ENCODE assay signal across 18 cellular contexts in the genomic region with DNA sequence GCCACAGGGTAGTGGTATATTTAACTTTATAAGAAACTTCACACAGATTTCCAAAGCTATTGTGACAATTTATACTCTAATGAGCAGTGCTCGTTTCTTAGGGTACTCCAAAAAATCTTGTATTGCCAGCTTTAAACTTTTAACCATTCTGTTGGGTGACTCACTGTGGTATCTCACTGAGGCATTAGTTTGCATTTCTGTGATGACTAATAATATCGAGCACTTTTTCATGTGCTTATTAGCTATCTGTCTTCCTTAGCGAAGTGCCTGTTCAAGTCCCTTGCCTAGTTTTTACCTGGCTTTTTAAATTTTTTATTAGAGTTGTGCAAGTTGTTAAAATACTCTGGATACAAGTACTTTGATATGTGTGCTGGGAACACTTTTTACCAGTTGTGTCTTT. TPM values are rescaled to one million over a fixed set of nuclear protein-coding genes. Genes with fewer than 3 reads are reported as not detected.
DNase-seq lines count a peak whose midpoint lies in the region; ATAC-seq, FAIRE-seq and TF ChIP-seq lines count a peak whose summit lies in the region.
"Had no signal": no experiment of that assay in that cellular context is flagged by ENCODE, and none has a peak within 500 bp of the region (broad histone marks: within the 10 kb centered on the region; RNA-seq: fewer than 3 reads in every experiment).

No MANE protein-coding gene starts in this region.

- no peak for TF ChIP-seq CTCF in endothelial cell of umbilical vein (IDR thresholded peaks at IDR 0.05; ENCODE audit: extremely low read depth in 1 of 2, insufficient read depth in 1 of 2, low read depth in 1 of 2, low read length in 2 of 2)
- no peak for TF ChIP-seq CTCF in osteoblast (IDR thresholded peaks at IDR 0.05; ENCODE audit: extremely low read depth, low read depth, low read length)
- no peak for TF ChIP-seq CTCF in dorsolateral prefrontal cortex (IDR thresholded peaks at IDR 0.05 in 54 of 56, conservative IDR thresholded peaks at IDR 0.05 in 2 of 56; ENCODE audit: low read depth in 1 of 56, partially characterized antibody in 56 of 56)

- no peak overlapping the region for H3K4me3 ChIP-seq in endothelial cell of umbilical vein (replicated peaks in 1 of 3; ENCODE audit: insufficient read depth in 1 of 3, low read depth in 1 of 3, low read length in 3 of 3)
- H3K4me3 ChIP-seq in osteoblast (ENCODE audit: insufficient read depth, low read length), result no peak overlapping the region
- H3K4me3 ChIP-seq in dorsolateral prefrontal cortex, result no peak overlapping the region
- H3K4me3 ChIP-seq: lung, sigmoid colon had no signal

- no TSS peak for BruUV-seq in endothelial cell of umbilical vein (replicated peaks; lab: Mats Ljungman, UMichigan)

- H3K4me1 ChIP-seq in endothelial cell of umbilical vein (ENCODE audit: control insufficient read depth, extremely low read depth, insufficient read depth, low read length) (no peaks in the 10 kb centered on the region), osteoblast (ENCODE audit: insufficient read depth, low read length) (peaks cover 6% of the 10 kb centered on the region)

- H3K9me3 ChIP-seq in endothelial cell of umbilical vein (replicated peaks; ENCODE audit: control insufficient read depth, insufficient read depth, low read length), result no peaks in the 10 kb centered on the region
- H3K9me3 ChIP-seq in osteoblast (ENCODE audit: low read depth, low read length), result no peaks in the 10 kb centered on the region
- H3K9me3 ChIP-seq: sigmoid colon had no signal

- ATAC-seq in HG02885 (IDR thresholded peaks at IDR 0.05; ENCODE audit: poor library complexity, unreplicated experiment) (no peak), HG02852 (IDR thresholded peaks at IDR 0.05; ENCODE audit: unreplicated experiment) (no peak)
- ATAC-seq: activated CD8-positive, alpha-beta memory T cell treated with anti-CD3 and anti-CD28 coated beads, Interleukin-2, amount 10 ng/mL, durations not matched to agents 7 days and 5 days; CD8-positive, alpha-beta T cell had no signal

- no peak overlapping the region for H3K9ac ChIP-seq in endothelial cell of umbilical vein (replicated peaks; ENCODE audit: extremely low read depth, insufficient read depth, low read length)

- H3K27ac ChIP-seq in endothelial cell of umbilical vein (ENCODE audit: insufficient read depth, low read depth, low read length) (no peak overlapping the region), osteoblast (ENCODE audit: low read depth, low read length) (no peak overlapping the region), dorsolateral prefrontal cortex (no peak overlapping the region)
- H3K27ac ChIP-seq: sigmoid colon had no signal

- no peak for TF ChIP-seq POLR2A in endothelial cell of umbilical vein (IDR thresholded peaks at IDR 0.05; ENCODE audit: low read depth, low read length)

- no peaks in the 10 kb centered on the region for H4K20me1 ChIP-seq in endothelial cell of umbilical vein (replicated peaks; ENCODE audit: control insufficient read depth, extremely low read depth, insufficient read depth, low read length)
- no peaks in the 10 kb centered on the region for H4K20me1 ChIP-seq in osteoblast (ENCODE audit: insufficient read depth, low read length)

- no peaks in the 10 kb centered on the region for H3K9me1 ChIP-seq in endothelial cell of umbilical vein (replicated peaks; ENCODE audit: control insufficient read depth, extremely low read depth, insufficient read depth, low read length)

- CTCF ChIA-PET in endothelial cell of umbilical vein (lab: Charles Lee), result no interaction called here

- H3K36me3 ChIP-seq in endothelial cell of umbilical vein (ENCODE audit: control insufficient read depth in 2 of 2, extremely low read depth in 1 of 2, insufficient read depth in 2 of 2, low read length in 2 of 2), result no peaks in the 10 kb centered on the region
- no peaks in the 10 kb centered on the region for H3K36me3 ChIP-seq in osteoblast (ENCODE audit: insufficient read depth, low read length)
- H3K36me3 ChIP-seq: sigmoid colon had no signal

- H3K27me3 ChIP-seq in endothelial cell of umbilical vein (ENCODE audit: control insufficient read depth in 2 of 2, insufficient read depth in 2 of 2, low read length in 2 of 2) (peaks cover 0 to 3% of the 10 kb centered on the region in 2 experiments), osteoblast (ENCODE audit: insufficient read depth, low read length) (peaks cover 17% of the 10 kb centered on the region), dorsolateral prefrontal cortex (peaks cover 0 to 57% (median 20%) of the 10 kb centered on the region in 45 donors)

- H3K79me2 ChIP-seq in endothelial cell of umbilical vein (ENCODE audit: control insufficient read depth, insufficient read depth, low read length) (no peaks in the 10 kb centered on the region), osteoblast (ENCODE audit: insufficient read depth, low read length) (no peaks in the 10 kb centered on the region)

- H2AFZ ChIP-seq in endothelial cell of umbilical vein (ENCODE audit: low read depth, low read length) (no peak overlapping the region), osteoblast (ENCODE audit: low read length) (no peak overlapping the region)

- intact Hi-C loops in endothelial cell of umbilical vein (cut with micrococcal nuclease) (no loop called here), dorsolateral prefrontal cortex (cut with DNase I) (no loop called here)

- dilution Hi-C loops in endothelial cell of umbilical vein (cut with MboI; ENCODE audit: extremely low pct_ligation_motif_present, low sequenced_read_pairs), result no loop called here

- H3K4me2 ChIP-seq in endothelial cell of umbilical vein (ENCODE audit: insufficient read depth, low read length) (no peak overlapping the region), osteoblast (ENCODE audit: insufficient read depth, low read length) (peak overlapping the region; percentile 10)

- DNase-seq in GM03348 (ENCODE audit: low spot score), result peak; percentile 42
- DNase-seq in RCC 7860 (ENCODE audit: low spot score), result peak; percentile 12
- no peak for DNase-seq in endothelial cell of umbilical vein (ENCODE audit: low read depth, low spot score)
- peak; percentile 95 for DNase-seq in osteoblast (ENCODE audit: insufficient read length, low spot score, missing footprints)
- DNase-seq in dorsolateral prefrontal cortex, result no peak
- no peak for DNase-seq in hypothalamus (lab: John Stamatoyannopoulos, UW)
- DNase-seq: activated CD8-positive, alpha-beta memory T cell treated with anti-CD3 and anti-CD28 coated beads, Interleukin-2, amount 10 ng/mL, durations not matched to agents 7 days and 5 days; activated naive CD4-positive, alpha-beta T cell treated with anti-CD3 and anti-CD28 coated beads for 36 hours; CD8-positive, alpha-beta T cell; hippocampal formation; NCI-H1694 treated with DMSO at 0.1 percent for 48 hours; NCI-H774; SHP77 treated with DMSO at 0.1 percent for 48 hours; sigmoid colon had no signal

- POLR2A ChIA-PET in endothelial cell of umbilical vein (lab: Charles Lee), result no interaction called here

- peak; percentile 81 for FAIRE-seq in RCC 7860 (lab: Jason Lieb, UNC)
- FAIRE-seq in endothelial cell of umbilical vein (lab: Jason Lieb, UNC), result no peak
- FAIRE-seq: TTC549 had no signal

TF ChIP-seq in endothelial cell of umbilical vein, 7 proteins besides CTCF, POLR2A, EP300 and RAD21:
- TF ChIP-seq GATA2 (IDR thresholded peaks at IDR 0.05; ENCODE audit: insufficient read depth, insufficient read length, low read depth, low read length), result no peak
- TF ChIP-seq FOS (IDR thresholded peaks at IDR 0.05; ENCODE audit: borderline replicate concordance, insufficient read depth, low read length), result peak; percentile 16
- TF ChIP-seq, protein P1, sequence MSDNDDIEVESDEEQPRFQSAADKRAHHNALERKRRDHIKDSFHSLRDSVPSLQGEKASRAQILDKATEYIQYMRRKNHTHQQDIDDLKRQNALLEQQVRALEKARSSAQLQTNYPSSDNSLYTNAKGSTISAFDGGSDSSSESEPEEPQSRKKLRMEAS (IDR thresholded peaks at IDR 0.05; ENCODE audit: insufficient read depth, insufficient read length), result no peak

RNA-seq across cellular contexts. Expression of a gene that starts 5.5 kb away (rescaled TPM):
- not detected in 2 replicates for total RNA-seq in endothelial cell of umbilical vein
- polyA plus RNA-seq in endothelial cell of umbilical vein, result not detected in 2 replicates
- polyA plus RNA-seq in endothelial cell of umbilical vein (2011; cell fraction: cytosol; rRNA removed), result 0.01 TPM in 1 of 2 replicates, not detected in the other
- 0.26 and 0.35 TPM in 2 replicates for polyA plus RNA-seq in endothelial cell of umbilical vein (2011; cell fraction: nucleus; rRNA removed)
- polyA plus RNA-seq in endothelial cell of umbilical vein (2012), result not detected in 2 replicates
- not detected in 2 replicates for polyA minus RNA-seq in endothelial cell of umbilical vein
- polyA minus RNA-seq in endothelial cell of umbilical vein (2011; cell fraction: cytosol; rRNA and poly(A)+ RNA removed), result not detected
- polyA minus RNA-seq in endothelial cell of umbilical vein (2011; cell fraction: nucleus; rRNA and poly(A)+ RNA removed), result not detected in 2 replicates
- total RNA-seq in osteoblast, result not detected in 2 replicates
- 100 to 1,000 TPM in 1 of 120 experiments, 10 to 100 TPM in 119; 19.7 to 108 (median 62.0) TPM for total RNA-seq in dorsolateral prefrontal cortex

RNA-seq across cellular contexts. Expression of a gene that starts 10.5 kb away (rescaled TPM):
- 1.3 and 1.8 TPM in 2 replicates for total RNA-seq in endothelial cell of umbilical vein
- polyA plus RNA-seq in endothelial cell of umbilical vein, result 1.2 and 1.4 TPM in 2 replicates
- 0.65 and 1.2 TPM in 2 replicates for polyA plus RNA-seq in endothelial cell of umbilical vein (2011; cell fraction: cytosol; rRNA removed)
- 1.5 and 1.8 TPM in 2 replicates for polyA plus RNA-seq in endothelial cell of umbilical vein (2011; cell fraction: nucleus; rRNA removed)
- 1.7 and 2.6 TPM in 2 replicates for polyA plus RNA-seq in endothelial cell of umbilical vein (2012)
- polyA minus RNA-seq in endothelial cell of umbilical vein, result 0.19 and 1.1 TPM in 2 replicates
- polyA minus RNA-seq in endothelial cell of umbilical vein (2011; cell fraction: cytosol; rRNA and poly(A)+ RNA removed), result not detected
- polyA minus RNA-seq in endothelial cell of umbilical vein (2011; cell fraction: nucleus; rRNA and poly(A)+ RNA removed), result 0.82 TPM in 1 of 2 replicates, not detected in the other
- 1.1 and 1.2 TPM in 2 replicates for total RNA-seq in osteoblast
- total RNA-seq in dorsolateral prefrontal cortex, result 10 to 100 TPM; 17.4 to 68.1 (median 42.5) TPM

Comparison
In these comparisons a context has a peak if more than half of its experiments do, and no peak if none do; other contexts are left out.
1. DNase-seq: peak in GM03348 (single experiment), RCC 7860 (single experiment) and osteoblast (single experiment); none in endothelial cell of umbilical vein (single experiment), dorsolateral prefrontal cortex (0 of 10) and hypothalamus (0 of 51).
2. RNA of a gene that starts 5.5 kb away (total RNA-seq): 19.7 to 108 TPM in dorsolateral prefrontal cortex; not detected in endothelial cell of umbilical vein and not detected in osteoblast; every median in the first group is over 10 times any median in the second.